Comparison of ENCODE assay signal across 6 cellular contexts in the genomic region with DNA sequence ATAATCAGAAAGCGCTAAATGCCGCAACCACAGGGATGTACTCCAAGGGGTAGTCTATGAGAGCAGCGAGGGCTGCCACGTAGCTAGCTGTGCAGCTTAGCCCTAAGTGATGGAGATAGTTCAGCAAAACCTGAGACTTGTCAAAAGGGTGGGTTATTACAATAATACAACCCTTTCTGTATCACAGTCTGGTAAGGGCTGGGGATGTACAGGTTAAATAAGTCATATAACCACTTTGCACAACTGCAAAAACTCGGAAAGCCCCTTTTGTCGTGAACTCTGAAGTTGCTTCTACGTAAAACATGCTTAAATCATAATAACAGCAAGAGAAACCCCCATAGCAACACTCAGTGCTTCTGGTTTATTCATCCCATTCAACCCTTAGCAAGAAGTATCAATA.
"Had no signal": no experiment of that assay in that cellular context is flagged by ENCODE, and none has a peak within 500 bp of the region (broad histone marks: within the 10 kb centered on the region; RNA-seq: fewer than 3 reads in every experiment).

No MANE protein-coding gene starts in this region.

- H3K4me3 ChIP-seq: GM23338, K562 had no signal

- ATAC-seq: GM23338, K562 had no signal

- DNase-seq: H9, HCEC 1CT, IMR-90, KG1 had no signal
